1 cellular context compared by ENCODE assay signal in genomic region chr7:103347507-103348267, GRCh38.
A peak's percentile ranks its signal among the peaks of the same experiment; 100 is the strongest.
TF ChIP-seq lines count a peak whose summit lies in the region.

TSS of gene PSMC2 (plus strand) at chr7:103347643. CDS start at chr7:103347712, 69 bp downstream.

TF ChIP-seq in K562, 482 proteins besides CTCF, POLR2A, EP300 and RAD21 (continued from another document and continues in another):
- peak; percentile 28; the same call in 1 of the 2 replicates for TF ChIP-seq HMBOX1 (IDR thresholded peaks at IDR 0.05)
- TF ChIP-seq TRIM25 (IDR thresholded peaks at IDR 0.05; ENCODE audit: borderline replicate concordance), result no peak
- TF ChIP-seq RFX7 (CRISPR knock-in tag; IDR thresholded peaks at IDR 0.05), result no peak
- peak in 1 of 2 experiments; percentile 76; a peak in 1 of 4 replicates for TF ChIP-seq KDM4B (IDR thresholded peaks at IDR 0.05; ENCODE audit: borderline replicate concordance in 2 of 2, low read depth in 1 of 2)
- no peak for TF ChIP-seq E4F1 (CRISPR knock-in tag; IDR thresholded peaks at IDR 0.05; ENCODE audit: borderline replicate concordance)
- TF ChIP-seq ZNF707 (CRISPR knock-in tag; conservative IDR thresholded peaks at IDR 0.05), result no peak
- no peak for TF ChIP-seq ZBTB34 (CRISPR knock-in tag; IDR thresholded peaks at IDR 0.05)
- no peak for TF ChIP-seq ARID1B (IDR thresholded peaks at IDR 0.05)
- TF ChIP-seq ZNF3 (CRISPR knock-in tag; IDR thresholded peaks at IDR 0.05), result no peak
- TF ChIP-seq ZNF655 (CRISPR knock-in tag; IDR thresholded peaks at IDR 0.05), result no peak
- peak; percentile 39 for TF ChIP-seq SMAD1 (IDR thresholded peaks at IDR 0.05; ENCODE audit: low read depth, low read length, partially characterized antibody)
- TF ChIP-seq CTBP1 (IDR thresholded peaks at IDR 0.05; ENCODE audit: borderline replicate concordance), result peak; percentile 48; the same call in 1 of the 2 replicates
- TF ChIP-seq FOXJ2 (tag; IDR thresholded peaks at IDR 0.05), result no peak
- TF ChIP-seq CGGBP1 (CRISPR knock-in tag; IDR thresholded peaks at IDR 0.05), result 0 out of 2 replicates have a peak, but pooled peaks have one; percentile 24
- no peak for TF ChIP-seq ZSCAN32 (CRISPR knock-in tag; IDR thresholded peaks at IDR 0.05)
- TF ChIP-seq SLC30A9 (CRISPR knock-in tag; IDR thresholded peaks at IDR 0.05), result no peak
- TF ChIP-seq NR4A1 (CRISPR knock-in tag; IDR thresholded peaks at IDR 0.05), result no peak
- no peak for TF ChIP-seq NR4A1 (tag; IDR thresholded peaks at IDR 0.05)
- peak; percentile 92 for TF ChIP-seq SAP30 (IDR thresholded peaks at IDR 0.05; ENCODE audit: borderline replicate concordance, insufficient read depth, low read depth, low read length, poor library complexity, severe bottlenecking)
- TF ChIP-seq SRSF3 (IDR thresholded peaks at IDR 0.05; ENCODE audit: insufficient read depth, low read length), result no peak
- TF ChIP-seq PTTG1 (tag; IDR thresholded peaks at IDR 0.05; ENCODE audit: low read depth), result no peak
- TF ChIP-seq MECOM (CRISPR knock-in tag; IDR thresholded peaks at IDR 0.05), result no peak
- TF ChIP-seq PHF8 (IDR thresholded peaks at IDR 0.05; ENCODE audit: borderline replicate concordance, low read length), result peak; percentile 96
- TF ChIP-seq ZBTB17 (CRISPR knock-in tag; IDR thresholded peaks at IDR 0.05), result peak; percentile 94
- TF ChIP-seq ZFX (CRISPR knock-in tag; IDR thresholded peaks at IDR 0.05), result peak; percentile 96
- peak; percentile 91 for TF ChIP-seq TAF9B (IDR thresholded peaks at IDR 0.05; ENCODE audit: partially characterized antibody)
- no peak for TF ChIP-seq ZHX1 (conservative IDR thresholded peaks at IDR 0.05; ENCODE audit: low read length)
- peak; percentile 57; the same call in 1 of the 2 replicates for TF ChIP-seq SREBF1 (IDR thresholded peaks at IDR 0.05; ENCODE audit: borderline replicate concordance, low read depth, low read length)
- no peak for TF ChIP-seq ZNF282 (CRISPR knock-in tag; IDR thresholded peaks at IDR 0.05)
- peak; percentile 21; the same call in 1 of the 2 replicates for TF ChIP-seq PATZ1 (CRISPR knock-in tag; IDR thresholded peaks at IDR 0.05; ENCODE audit: borderline replicate concordance)
- TF ChIP-seq HLTF (IDR thresholded peaks at IDR 0.05), result no peak
- TF ChIP-seq ZNF398 (CRISPR knock-in tag; IDR thresholded peaks at IDR 0.05), result no peak
- TF ChIP-seq KDM5B (IDR thresholded peaks at IDR 0.05; ENCODE audit: insufficient replicate concordance, low read depth, low read length), result peak; percentile 48
- no peak for TF ChIP-seq ZNF23 (CRISPR knock-in tag; IDR thresholded peaks at IDR 0.05)
- no peak for TF ChIP-seq RNF219 (CRISPR knock-in tag; IDR thresholded peaks at IDR 0.05)
- no peak for TF ChIP-seq ZFP30 (CRISPR knock-in tag; IDR thresholded peaks at IDR 0.05; ENCODE audit: borderline replicate concordance)
- peak; percentile 86 for TF ChIP-seq NFE2 (IDR thresholded peaks at IDR 0.05; ENCODE audit: low read depth)
- peak; percentile 95 for TF ChIP-seq NCOA1 (IDR thresholded peaks at IDR 0.05; ENCODE audit: low read depth)
- no peak for TF ChIP-seq HMG20A (CRISPR knock-in tag; conservative IDR thresholded peaks at IDR 0.05)
- TF ChIP-seq ARID3A (IDR thresholded peaks at IDR 0.05; ENCODE audit: borderline replicate concordance, low read depth, low read length), result no peak
- no peak for TF ChIP-seq CBFB (CRISPR knock-in tag; IDR thresholded peaks at IDR 0.05)
- TF ChIP-seq MTA2 (IDR thresholded peaks at IDR 0.05; ENCODE audit: low read depth), result no peak
- TF ChIP-seq ZNF780A (CRISPR knock-in tag; IDR thresholded peaks at IDR 0.05), result no peak
- TF ChIP-seq NCOA2 (IDR thresholded peaks at IDR 0.05; ENCODE audit: partially characterized antibody in 2 of 2), result no peak
- TF ChIP-seq MEIS2 (IDR thresholded peaks at IDR 0.05; ENCODE audit: partially characterized antibody), result peak; percentile 6
